29 cellular contexts compared by ENCODE assay signal in genomic region chr6:103534814-103535213, GRCh38.
"Had no signal": no experiment of that assay in that cellular context is flagged by ENCODE, and none has a peak within 500 bp of the region (broad histone marks: within the 10 kb centered on the region; RNA-seq: fewer than 3 reads in every experiment).

No MANE protein-coding gene starts in this region.

- FAIRE-seq: frontal cortex had no signal

- ATAC-seq: activated naive CD4-positive, alpha-beta T cell treated with anti-CD3 and anti-CD28 coated beads, Interleukin-2, amount 50 U/mL, for 72 hours; activated T-cell treated with anti-CD3 and anti-CD28 coated beads, Interleukin-2, amount 50 U/mL, for 72 hours; esophagus mucosa; T-helper 17 cell had no signal

- DNase-seq: activated CD4-positive, alpha-beta T cell treated with anti-CD3 and anti-CD28 coated beads for 1 hour; activated CD4-positive, alpha-beta T cell treated with anti-CD3 and anti-CD28 coated beads for 4 hours; activated CD4-positive, alpha-beta T cell treated with anti-CD3 and anti-CD28 coated beads, Interleukin-2, amount 50 U/mL, for 1 hour; activated CD4-positive, alpha-beta T cell treated with anti-CD3 and anti-CD28 coated beads, Interleukin-2, amount 50 U/mL, for 48 hours; activated CD8-positive, alpha-beta memory T cell treated with anti-CD3 and anti-CD28 coated beads, Interleukin-2, amount 50 U/mL, for 48 hours; activated gamma-delta T cell; activated naive CD4-positive, alpha-beta T cell; activated naive CD4-positive, alpha-beta T cell treated with anti-CD3 and anti-CD28 coated beads, Interleukin-2, amount 10 ng/mL, durations not matched to agents 7 days and 5 days; activated naive CD8-positive, alpha-beta T cell treated with anti-CD3 and anti-CD28 coated beads, Interleukin-2, amount 10 ng/mL, durations not matched to agents 7 days and 5 days; activated T-cell treated with anti-CD3 and anti-CD28 coated beads for 4 hours; activated T-cell treated with anti-CD3 and anti-CD28 coated beads, Interleukin-2, amount 50 U/mL, for 24 hours; activated T-cell treated with anti-CD3 and anti-CD28 coated beads, Interleukin-2, amount 50 U/mL, for 72 hours; central memory CD4-positive, alpha-beta T cell; cerebellar nuclear complex; colonic mucosa; effector CD8-positive, alpha-beta T cell; foreskin fibroblast; head of caudate nucleus; T-helper 1 cell; T-helper 17 cell; T1000 had no signal

- H3K4me3 ChIP-seq: ascending aorta, breast epithelium, cardiac muscle cell, colonic mucosa had no signal

- H3K9me3 Mint-ChIP-seq: brain had no signal

- H3K27me3 Mint-ChIP-seq: activated naive CD4-positive, alpha-beta T cell treated with anti-CD3 and anti-CD28 coated beads, Interleukin-2, amount 10 ng/mL, durations not matched to agents 7 days and 5 days; activated naive CD8-positive, alpha-beta T cell treated with anti-CD3 and anti-CD28 coated beads, Interleukin-2, amount 10 ng/mL, durations not matched to agents 7 days and 5 days; activated T-cell treated with anti-CD3 and anti-CD28 coated beads, Interleukin-2, amount 50 U/mL, for 24 hours; brain; T-helper 17 cell had no signal

- H3K4me1 ChIP-seq: ascending aorta, breast epithelium, colonic mucosa had no signal

- H3K4me1 Mint-ChIP-seq: activated naive CD4-positive, alpha-beta T cell treated with anti-CD3 and anti-CD28 coated beads, Interleukin-2, amount 10 ng/mL, durations not matched to agents 7 days and 5 days; activated naive CD8-positive, alpha-beta T cell treated with anti-CD3 and anti-CD28 coated beads, Interleukin-2, amount 10 ng/mL, durations not matched to agents 7 days and 5 days; brain; T-helper 17 cell had no signal

- H3K27ac ChIP-seq: ascending aorta, breast epithelium, cardiac muscle cell, colonic mucosa had no signal

- H3K36me3 ChIP-seq: ascending aorta, breast epithelium, cardiac muscle cell, colonic mucosa had no signal

- H3K36me3 Mint-ChIP-seq: activated naive CD4-positive, alpha-beta T cell treated with anti-CD3 and anti-CD28 coated beads, Interleukin-2, amount 10 ng/mL, durations not matched to agents 7 days and 5 days; activated naive CD4-positive, alpha-beta T cell treated with anti-CD3 and anti-CD28 coated beads, Interleukin-2, amount 50 U/mL, for 72 hours; activated naive CD8-positive, alpha-beta T cell treated with anti-CD3 and anti-CD28 coated beads, Interleukin-2, amount 10 ng/mL, durations not matched to agents 7 days and 5 days; brain had no signal

- H3K4me3 Mint-ChIP-seq: activated naive CD4-positive, alpha-beta T cell treated with anti-CD3 and anti-CD28 coated beads, Interleukin-2, amount 10 ng/mL, durations not matched to agents 7 days and 5 days; activated naive CD8-positive, alpha-beta T cell treated with anti-CD3 and anti-CD28 coated beads, Interleukin-2, amount 10 ng/mL, durations not matched to agents 7 days and 5 days; activated T-cell treated with anti-CD3 and anti-CD28 coated beads, Interleukin-2, amount 50 U/mL, for 24 hours; activated T-cell treated with anti-CD3 and anti-CD28 coated beads, Interleukin-2, amount 50 U/mL, for 72 hours; brain; T-helper 17 cell; T-helper 2 cell treated with Interferon-gamma antibody and Interleukin-4, amounts not matched to agents 5 μg/mL and 100 μg/mL, for 36 hours had no signal

- H3K27me3 ChIP-seq: ascending aorta, breast epithelium, cardiac muscle cell, colonic mucosa had no signal

- H3K27ac Mint-ChIP-seq: activated naive CD4-positive, alpha-beta T cell treated with anti-CD3 and anti-CD28 coated beads, Interleukin-2, amount 10 ng/mL, durations not matched to agents 7 days and 5 days; activated naive CD8-positive, alpha-beta T cell treated with anti-CD3 and anti-CD28 coated beads, Interleukin-2, amount 10 ng/mL, durations not matched to agents 7 days and 5 days; activated T-cell treated with anti-CD3 and anti-CD28 coated beads, Interleukin-2, amount 50 U/mL, for 24 hours; activated T-cell treated with anti-CD3 and anti-CD28 coated beads, Interleukin-2, amount 50 U/mL, for 72 hours; brain; T-helper 17 cell; T-helper 2 cell treated with Interferon-gamma antibody and Interleukin-4, amounts not matched to agents 5 μg/mL and 100 μg/mL, for 36 hours had no signal

- H3K9me3 ChIP-seq: ascending aorta, breast epithelium, colonic mucosa had no signal
